ENCODE assay signal across 10 cellular contexts in genomic region chr7:100169147-100169850, GRCh38. TPM values are rescaled to one million over a fixed set of nuclear protein-coding genes. Genes with fewer than 3 reads are reported as not detected.
A peak's percentile ranks its signal among the peaks of the same experiment; 100 is the strongest.
DNase-seq lines count a peak whose midpoint lies in the region; ATAC-seq and TF ChIP-seq lines count a peak whose summit lies in the region.
"Had no signal": no experiment of that assay in that cellular context is flagged by ENCODE, and none has a peak within 500 bp of the region (broad histone marks: within the 10 kb centered on the region; RNA-seq: fewer than 3 reads in every experiment).

No MANE protein-coding gene starts in this region.

- no peak overlapping the region for H3K9ac ChIP-seq in smooth muscle cell (ENCODE audit: low read depth)

- peak overlapping the region; percentile 83 for H3K4me3 Mint-ChIP-seq in CD8-positive, alpha-beta T cell
- H3K4me3 Mint-ChIP-seq in activated naive CD4-positive, alpha-beta T cell treated with anti-CD3 and anti-CD28 coated beads, Interleukin-2, amount 50 U/mL, for 24 hours: peak overlapping the region; percentile 87
- H3K4me3 Mint-ChIP-seq in naive thymus-derived CD8-positive, alpha-beta T cell: peak overlapping the region; percentile 82 to 96 (median 89)

- no peaks in the 10 kb centered on the region for H3K9me3 ChIP-seq in CD8-positive, alpha-beta T cell (ENCODE audit: low read length)
- H3K9me3 ChIP-seq in smooth muscle cell (replicated peaks; ENCODE audit: low read depth): no peaks in the 10 kb centered on the region
- H3K9me3 ChIP-seq: Peyer's patch had no signal

- intact Hi-C loops in CD8-positive, alpha-beta T cell (cut with DNase I, micrococcal nuclease): loop anchor here in 1 of 2 experiments (1.0 to 5.0 kb wide), 2 partner anchors 8 to 37 kb away; partner anchors contain the start of genes GPC2 and STAG3

- peak in 2 of 7 experiments; percentile 29 to 51 for DNase-seq in CD8-positive, alpha-beta T cell
- peak; percentile 40 for DNase-seq in H7
- DNase-seq in naive thymus-derived CD8-positive, alpha-beta T cell: peak in 6 of 10 donors; percentile 35 to 60 (median 48)
- no peak for DNase-seq in smooth muscle cell (lab: John Stamatoyannopoulos, UW; ENCODE audit: unreplicated experiment)
- DNase-seq: NCI-H2029 treated with DMSO at 0.1 percent for 48 hours had no signal

- peaks cover 67% of the 10 kb centered on the region for H3K4me1 ChIP-seq in CD8-positive, alpha-beta T cell (ENCODE audit: insufficient read depth, low read length)
- H3K4me1 ChIP-seq in smooth muscle cell (ENCODE audit: low read depth): peaks cover 8% of the 10 kb centered on the region

- POLR2A ChIA-PET in CD8-positive, alpha-beta T cell (lab: Charles Lee): interaction anchor here (1.0 to 1.6 kb wide), 2 partner anchors 11 to 21 kb away, joined by 4 to 5 read pairs; partner anchors contain the start of genes LAMTOR4 and TRAPPC14
- POLR2A ChIA-PET in naive thymus-derived CD8-positive, alpha-beta T cell (lab: Charles Lee): interaction anchor here (0.7 to 18.7 kb wide), 6 partner anchors 10 to 393 kb away, joined by 3 to 358 read pairs (median 7); partner anchors contain the start of genes AP4M1, GPC2, LAMTOR4 and STAG3

- no peak for TF ChIP-seq CTCF in CD8-positive, alpha-beta T cell (IDR thresholded peaks at IDR 0.05)
- TF ChIP-seq CTCF in smooth muscle cell (IDR thresholded peaks at IDR 0.05; ENCODE audit: borderline replicate concordance, insufficient read depth, poor library complexity, severe bottlenecking): no peak

- H3K27me3 Mint-ChIP-seq in CD8-positive, alpha-beta T cell (ENCODE audit: low read depth): peaks cover 3% of the 10 kb centered on the region
- no peaks in the 10 kb centered on the region for H3K27me3 Mint-ChIP-seq in activated naive CD4-positive, alpha-beta T cell treated with anti-CD3 and anti-CD28 coated beads, Interleukin-2, amount 50 U/mL, for 24 hours
- peaks cover 0 to 22% (median 0%) of the 10 kb centered on the region in 5 donors for H3K27me3 Mint-ChIP-seq in naive thymus-derived CD8-positive, alpha-beta T cell

- H3K36me3 Mint-ChIP-seq in CD8-positive, alpha-beta T cell: no peaks in the 10 kb centered on the region
- no peaks in the 10 kb centered on the region for H3K36me3 Mint-ChIP-seq in activated naive CD4-positive, alpha-beta T cell treated with anti-CD3 and anti-CD28 coated beads, Interleukin-2, amount 50 U/mL, for 24 hours
- H3K36me3 Mint-ChIP-seq in naive thymus-derived CD8-positive, alpha-beta T cell: no peaks in the 10 kb centered on the region

- CTCF ChIA-PET in CD8-positive, alpha-beta T cell (lab: Charles Lee): interaction anchor here (7.6 kb wide), 1 partner anchor 37 kb away, joined by 53 read pairs; no protein-coding TSS in a partner anchor

- no peak overlapping the region for H3K27ac ChIP-seq in CD8-positive, alpha-beta T cell (ENCODE audit: low read depth, low read length)
- no peak overlapping the region for H3K27ac ChIP-seq in smooth muscle cell (ENCODE audit: low read depth)

- 93% methylated on average over 11 of the region's 11 CpGs for WGBS in smooth muscle cell (ENCODE audit: low lambda C conversion rate)

- no peaks in the 10 kb centered on the region for H3K9me3 Mint-ChIP-seq in CD8-positive, alpha-beta T cell
- no peaks in the 10 kb centered on the region for H3K9me3 Mint-ChIP-seq in activated naive CD4-positive, alpha-beta T cell treated with anti-CD3 and anti-CD28 coated beads, Interleukin-2, amount 50 U/mL, for 24 hours
- no peaks in the 10 kb centered on the region for H3K9me3 Mint-ChIP-seq in naive thymus-derived CD8-positive, alpha-beta T cell

- H3F3A ChIP-seq in smooth muscle cell (ENCODE audit: low read depth): peaks cover 4% of the 10 kb centered on the region

- no peaks in the 10 kb centered on the region for H3K36me3 ChIP-seq in CD8-positive, alpha-beta T cell (ENCODE audit: insufficient read depth, low read length)
- H3K36me3 ChIP-seq in H7 (replicated peaks; ENCODE audit: control insufficient read depth, insufficient read depth, low read length): no peaks in the 10 kb centered on the region; the same call in none of the 2 replicates
- no peaks in the 10 kb centered on the region for H3K36me3 ChIP-seq in smooth muscle cell (ENCODE audit: low read depth)
- H3K36me3 ChIP-seq: Peyer's patch had no signal

- peak overlapping the region; percentile 59 for H3K4me3 ChIP-seq in CD8-positive, alpha-beta T cell (ENCODE audit: low read depth, low read length)
- no peak overlapping the region for H3K4me3 ChIP-seq in H7 (ENCODE audit: insufficient read depth, low read depth, low read length)
- H3K4me3 ChIP-seq in smooth muscle cell: no peak overlapping the region

- no peak overlapping the region for H2AFZ ChIP-seq in smooth muscle cell (ENCODE audit: low read depth)

- no peaks in the 10 kb centered on the region for H4K20me1 ChIP-seq in smooth muscle cell (ENCODE audit: low read depth)

- H3K4me2 ChIP-seq in smooth muscle cell: no peak overlapping the region

- peak; percentile 25 for ATAC-seq in CD8-positive, alpha-beta T cell
- ATAC-seq in naive thymus-derived CD8-positive, alpha-beta T cell: peak; percentile 30 to 44
- ATAC-seq in GM18861 (IDR thresholded peaks at IDR 0.05; ENCODE audit: unreplicated experiment) (no peak), GM21717 (IDR thresholded peaks at IDR 0.05; ENCODE audit: unreplicated experiment) (no peak), GM21576 (IDR thresholded peaks at IDR 0.05; ENCODE audit: unreplicated experiment) (no peak)

- H3K4me1 Mint-ChIP-seq in CD8-positive, alpha-beta T cell (ENCODE audit: low read depth): peaks cover 66% of the 10 kb centered on the region
- peaks cover 72% of the 10 kb centered on the region for H3K4me1 Mint-ChIP-seq in activated naive CD4-positive, alpha-beta T cell treated with anti-CD3 and anti-CD28 coated beads, Interleukin-2, amount 50 U/mL, for 24 hours
- peaks cover 49 to 82% (median 66%) of the 10 kb centered on the region in 4 donors for H3K4me1 Mint-ChIP-seq in naive thymus-derived CD8-positive, alpha-beta T cell

- H3K79me2 ChIP-seq in smooth muscle cell (ENCODE audit: low read depth): no peaks in the 10 kb centered on the region

- peak overlapping the region; percentile 90 for H3K27ac Mint-ChIP-seq in CD8-positive, alpha-beta T cell
- H3K27ac Mint-ChIP-seq in activated naive CD4-positive, alpha-beta T cell treated with anti-CD3 and anti-CD28 coated beads, Interleukin-2, amount 50 U/mL, for 24 hours: peak overlapping the region; percentile 65
- peak overlapping the region; percentile 93 to 97 (median 96) for H3K27ac Mint-ChIP-seq in naive thymus-derived CD8-positive, alpha-beta T cell

- H3K27me3 ChIP-seq in CD8-positive, alpha-beta T cell (ENCODE audit: insufficient read depth, low read length): no peaks in the 10 kb centered on the region
- H3K27me3 ChIP-seq in H7 (ENCODE audit: control insufficient read depth, insufficient read depth, low read length) (peaks cover 34% of the 10 kb centered on the region), smooth muscle cell (ENCODE audit: low read depth) (peaks cover 23% of the 10 kb centered on the region)
- H3K27me3 ChIP-seq: Peyer's patch had no signal

RNA-seq across cellular contexts. Expression of gene GAL3ST4, which starts 0.9 kb away (rescaled TPM):
- 10 to 100 TPM; 10.2 to 11.5 TPM for total RNA-seq in CD8-positive, alpha-beta T cell
- 0.73 and 3.1 TPM in 2 replicates for total RNA-seq in H7 (2014; rRNA removed; shearing (Covaris generic))
- 10 to 100 TPM; 37.0 to 39.1 TPM for total RNA-seq in naive thymus-derived CD8-positive, alpha-beta T cell
- 1 to 10 TPM; 4.0 to 6.5 (median 5.4) TPM for polyA plus RNA-seq in naive thymus-derived CD8-positive, alpha-beta T cell
- total RNA-seq in smooth muscle cell: 4.8 and 6.5 TPM in 2 replicates
- polyA plus RNA-seq in smooth muscle cell: 7.2 and 7.4 TPM in 2 replicates

RNA-seq across cellular contexts. Expression of gene GPC2, which starts 7.9 kb away (rescaled TPM):
- total RNA-seq in CD8-positive, alpha-beta T cell: 10 to 100 TPM; 10.5 to 13.3 TPM
- 39.1 and 65.8 TPM in 2 replicates for total RNA-seq in H7 (2014; rRNA removed; shearing (Covaris generic))
- 10 to 100 TPM; 39.0 to 40.1 TPM for total RNA-seq in naive thymus-derived CD8-positive, alpha-beta T cell
- 1 to 10 TPM in 1 of 3 donors, under 1 TPM in 2; 0.09 to 1.1 (median 0.42) TPM for polyA plus RNA-seq in naive thymus-derived CD8-positive, alpha-beta T cell
- total RNA-seq in smooth muscle cell: 3.5 and 7.1 TPM in 2 replicates
- polyA plus RNA-seq in smooth muscle cell: 3.2 and 8.5 TPM in 2 replicates

RNA-seq across cellular contexts. Expression of gene STAG3, which starts 8.4 kb away (rescaled TPM):
- 1 to 10 TPM; 6.3 to 6.6 TPM for total RNA-seq in CD8-positive, alpha-beta T cell
- 2.4 and 10.3 TPM in 2 replicates for total RNA-seq in H7 (2014; rRNA removed; shearing (Covaris generic))
- 10 to 100 TPM; 12.0 to 12.1 TPM for total RNA-seq in naive thymus-derived CD8-positive, alpha-beta T cell
- 1 to 10 TPM; 6.0 to 8.6 (median 6.9) TPM for polyA plus RNA-seq in naive thymus-derived CD8-positive, alpha-beta T cell
- 0.04 and 0.85 TPM in 2 replicates for total RNA-seq in smooth muscle cell
- polyA plus RNA-seq in smooth muscle cell: 0.96 and 1.3 TPM in 2 replicates

RNA-seq across cellular contexts. Expression of gene TRAPPC14, which starts 10.8 kb away (rescaled TPM):
- total RNA-seq in CD8-positive, alpha-beta T cell: 10 to 100 TPM; 40.6 to 47.1 TPM
- 13.6 and 14.8 TPM in 2 replicates for total RNA-seq in H7 (2014; rRNA removed; shearing (Covaris generic))
- total RNA-seq in naive thymus-derived CD8-positive, alpha-beta T cell: 100 to 1,000 TPM; 103 to 109 TPM
- polyA plus RNA-seq in naive thymus-derived CD8-positive, alpha-beta T cell: 1 to 10 TPM; 2.1 to 4.5 (median 2.4) TPM
- total RNA-seq in smooth muscle cell: 4.4 and 7.0 TPM in 2 replicates
- 5.4 and 14.7 TPM in 2 replicates for polyA plus RNA-seq in smooth muscle cell

RNA-seq across cellular contexts. Expression of gene LAMTOR4, which starts 20.6 kb away (rescaled TPM):
- 10 to 100 TPM; 68.4 to 83.1 TPM for total RNA-seq in CD8-positive, alpha-beta T cell
- 143 and 165 TPM in 2 replicates for total RNA-seq in H7 (2014; rRNA removed; shearing (Covaris generic))
- 100 to 1,000 TPM; 170 to 206 TPM for total RNA-seq in naive thymus-derived CD8-positive, alpha-beta T cell
- 100 to 1,000 TPM; 403 to 435 (median 430) TPM for polyA plus RNA-seq in naive thymus-derived CD8-positive, alpha-beta T cell
- total RNA-seq in smooth muscle cell: 75.2 and 108 TPM in 2 replicates
- polyA plus RNA-seq in smooth muscle cell: 203 and 217 TPM in 2 replicates

Comparison
In these comparisons a context has a peak if more than half of its experiments do, and no peak if none do; other contexts are left out.
1. ATAC-seq: peak in CD8-positive, alpha-beta T cell (single experiment) and naive thymus-derived CD8-positive, alpha-beta T cell (2 of 2); none in GM18861 (single experiment), GM21717 (single experiment) and GM21576 (single experiment).
2. Peak in every context shown above with its lines, with median percentiles within 50 percentile points of each other: H3K27ac Mint-ChIP-seq and H3K4me3 Mint-ChIP-seq.